1 cellular context compared by ENCODE assay signal in the genomic region with DNA sequence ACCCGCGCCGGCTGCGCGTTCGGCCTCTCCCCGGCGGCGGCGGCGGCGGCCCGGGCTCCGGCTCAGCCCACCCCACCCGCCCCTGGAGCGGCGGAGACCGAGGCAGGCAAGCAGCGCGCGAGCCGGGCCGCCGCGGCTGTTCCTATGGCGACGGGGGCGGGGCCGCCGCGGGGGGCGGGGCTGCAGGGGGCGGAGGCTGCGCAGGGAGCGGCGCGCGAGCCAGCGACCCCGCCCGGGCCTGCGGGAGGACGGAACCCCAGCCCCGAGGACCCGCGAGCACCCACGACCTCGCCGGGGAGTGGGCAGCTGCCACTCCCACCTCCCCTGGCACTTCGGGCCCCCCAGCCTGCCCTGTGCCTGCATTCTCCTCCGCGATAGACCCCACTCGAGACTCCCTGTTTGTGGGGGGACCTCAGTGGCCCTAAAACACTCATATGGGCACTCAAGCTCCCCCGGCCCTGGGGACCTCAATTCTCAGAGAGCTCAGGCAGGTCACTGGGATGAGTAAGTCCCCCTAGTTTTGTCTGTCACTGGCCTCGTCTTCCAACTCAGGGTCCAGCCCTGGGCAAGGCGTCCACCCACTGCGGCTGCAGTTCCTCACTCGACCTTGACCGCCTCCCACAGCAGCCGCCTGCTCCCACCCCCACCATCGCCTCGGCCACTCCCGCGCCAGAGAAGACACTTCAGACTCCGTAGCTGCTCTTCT.
TF ChIP-seq lines count a peak whose summit lies in the region.

A gene (minus strand): TSS at position 115 of the 706 bp plus-strand sequence. CDS start 597 bp downstream, outside the sequence.

TF ChIP-seq in K562, 482 proteins besides CTCF, POLR2A, EP300 and RAD21 (continued from another document and continues in another):
- TF ChIP-seq, protein P1, sequence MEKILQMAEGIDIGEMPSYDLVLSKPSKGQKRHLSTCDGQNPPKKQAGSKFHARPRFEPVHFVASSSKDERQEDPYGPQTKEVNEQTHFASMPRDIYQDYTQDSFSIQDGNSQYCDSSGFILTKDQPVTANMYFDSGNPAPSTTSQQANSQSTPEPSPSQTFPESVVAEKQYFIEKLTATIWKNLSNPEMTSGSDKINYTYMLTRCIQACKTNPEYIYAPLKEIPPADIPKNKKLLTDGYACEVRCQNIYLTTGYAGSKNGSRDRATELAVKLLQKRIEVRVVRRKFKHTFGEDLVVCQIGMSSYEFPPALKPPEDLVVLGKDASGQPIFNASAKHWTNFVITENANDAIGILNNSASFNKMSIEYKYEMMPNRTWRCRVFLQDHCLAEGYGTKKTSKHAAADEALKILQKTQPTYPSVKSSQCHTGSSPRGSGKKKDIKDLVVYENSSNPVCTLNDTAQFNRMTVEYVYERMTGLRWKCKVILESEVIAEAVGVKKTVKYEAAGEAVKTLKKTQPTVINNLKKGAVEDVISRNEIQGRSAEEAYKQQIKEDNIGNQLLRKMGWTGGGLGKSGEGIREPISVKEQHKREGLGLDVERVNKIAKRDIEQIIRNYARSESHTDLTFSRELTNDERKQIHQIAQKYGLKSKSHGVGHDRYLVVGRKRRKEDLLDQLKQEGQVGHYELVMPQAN (IDR thresholded peaks at IDR 0.05; ENCODE audit: borderline replicate concordance), result no peak
- TF ChIP-seq, protein P2, sequence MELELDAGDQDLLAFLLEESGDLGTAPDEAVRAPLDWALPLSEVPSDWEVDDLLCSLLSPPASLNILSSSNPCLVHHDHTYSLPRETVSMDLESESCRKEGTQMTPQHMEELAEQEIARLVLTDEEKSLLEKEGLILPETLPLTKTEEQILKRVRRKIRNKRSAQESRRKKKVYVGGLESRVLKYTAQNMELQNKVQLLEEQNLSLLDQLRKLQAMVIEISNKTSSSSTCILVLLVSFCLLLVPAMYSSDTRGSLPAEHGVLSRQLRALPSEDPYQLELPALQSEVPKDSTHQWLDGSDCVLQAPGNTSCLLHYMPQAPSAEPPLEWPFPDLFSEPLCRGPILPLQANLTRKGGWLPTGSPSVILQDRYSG (tag; conservative IDR thresholded peaks at IDR 0.05; ENCODE audit: low read depth), result no peak
- TF ChIP-seq, protein P3, sequence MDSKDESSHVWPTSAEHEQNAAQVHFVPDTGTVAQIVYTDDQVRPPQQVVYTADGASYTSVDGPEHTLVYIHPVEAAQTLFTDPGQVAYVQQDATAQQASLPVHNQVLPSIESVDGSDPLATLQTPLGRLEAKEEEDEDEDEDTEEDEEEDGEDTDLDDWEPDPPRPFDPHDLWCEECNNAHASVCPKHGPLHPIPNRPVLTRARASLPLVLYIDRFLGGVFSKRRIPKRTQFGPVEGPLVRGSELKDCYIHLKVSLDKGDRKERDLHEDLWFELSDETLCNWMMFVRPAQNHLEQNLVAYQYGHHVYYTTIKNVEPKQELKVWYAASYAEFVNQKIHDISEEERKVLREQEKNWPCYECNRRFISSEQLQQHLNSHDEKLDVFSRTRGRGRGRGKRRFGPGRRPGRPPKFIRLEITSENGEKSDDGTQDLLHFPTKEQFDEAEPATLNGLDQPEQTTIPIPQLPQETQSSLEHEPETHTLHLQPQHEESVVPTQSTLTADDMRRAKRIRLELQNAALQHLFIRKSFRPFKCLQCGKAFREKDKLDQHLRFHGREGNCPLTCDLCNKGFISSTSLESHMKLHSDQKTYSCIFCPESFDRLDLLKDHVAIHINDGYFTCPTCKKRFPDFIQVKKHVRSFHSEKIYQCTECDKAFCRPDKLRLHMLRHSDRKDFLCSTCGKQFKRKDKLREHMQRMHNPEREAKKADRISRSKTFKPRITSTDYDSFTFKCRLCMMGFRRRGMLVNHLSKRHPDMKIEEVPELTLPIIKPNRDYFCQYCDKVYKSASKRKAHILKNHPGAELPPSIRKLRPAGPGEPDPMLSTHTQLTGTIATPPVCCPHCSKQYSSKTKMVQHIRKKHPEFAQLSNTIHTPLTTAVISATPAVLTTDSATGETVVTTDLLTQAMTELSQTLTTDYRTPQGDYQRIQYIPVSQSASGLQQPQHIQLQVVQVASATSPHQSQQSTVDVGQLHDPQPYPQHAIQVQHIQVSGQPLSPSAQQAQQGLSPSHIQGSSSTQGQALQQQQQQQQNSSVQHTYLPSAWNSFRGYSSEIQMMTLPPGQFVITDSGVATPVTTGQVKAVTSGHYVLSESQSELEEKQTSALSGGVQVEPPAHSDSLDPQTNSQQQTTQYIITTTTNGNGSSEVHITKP (IDR thresholded peaks at IDR 0.05; ENCODE audit: partially characterized antibody), result no peak
- TF ChIP-seq HIVEP1 (CRISPR knock-in tag; IDR thresholded peaks at IDR 0.05) (no peak), NR4A1 (CRISPR knock-in tag; IDR thresholded peaks at IDR 0.05) (no peak), NR4A1 (tag; IDR thresholded peaks at IDR 0.05) (no peak), PYGO2 (tag; IDR thresholded peaks at IDR 0.05) (no peak), POLR2AphosphoS2 (IDR thresholded peaks at IDR 0.05; ENCODE audit: low read length) (peak; percentile 98; the same call in 1 of the 2 replicates), MTA2 (IDR thresholded peaks at IDR 0.05; ENCODE audit: low read depth) (no peak), HNRNPK (IDR thresholded peaks at IDR 0.05; ENCODE audit: low read depth, low read length, poor library complexity, severe bottlenecking) (no peak), ZNF212 (CRISPR knock-in tag; IDR thresholded peaks at IDR 0.05) (peak; percentile 38; the same call in 1 of the 2 replicates), GABPB1 (CRISPR knock-in tag; IDR thresholded peaks at IDR 0.05) (peak; percentile 36; the same call in 1 of the 2 replicates), YY1 (IDR thresholded peaks at IDR 0.05; ENCODE audit: borderline replicate concordance in 1 of 3, control insufficient read depth in 1 of 3, extremely low read depth in 1 of 3, insufficient read depth in 3 of 3, insufficient read length in 1 of 3, insufficient replicate concordance in 2 of 3, low read depth in 1 of 3, low read length in 2 of 3) (peak in 1 of 3 experiments; percentile 5), SAP30 (IDR thresholded peaks at IDR 0.05; ENCODE audit: borderline replicate concordance, insufficient read depth, low read depth, low read length, poor library complexity, severe bottlenecking) (no peak), CSDE1 (IDR thresholded peaks at IDR 0.05) (no peak), ZNF232 (CRISPR knock-in tag; IDR thresholded peaks at IDR 0.05) (no peak), ZNF766 (CRISPR knock-in tag; conservative IDR thresholded peaks at IDR 0.05) (no peak), PHF21A (IDR thresholded peaks at IDR 0.05; ENCODE audit: borderline replicate concordance, low read depth) (no peak), STAT5A (IDR thresholded peaks at IDR 0.05; ENCODE audit: borderline replicate concordance, low read length) (no peak), ATF7 (IDR thresholded peaks at IDR 0.05) (no peak), TRIM28 (IDR thresholded peaks at IDR 0.05) (no peak), ZNF507 (tag; conservative IDR thresholded peaks at IDR 0.05) (no peak), SMARCB1 (IDR thresholded peaks at IDR 0.05; ENCODE audit: insufficient read length, low read depth) (no peak), MAFK (IDR thresholded peaks at IDR 0.05; ENCODE audit: low read length) (no peak), ZNF3 (CRISPR knock-in tag; IDR thresholded peaks at IDR 0.05) (no peak), PHB2 (IDR thresholded peaks at IDR 0.05; ENCODE audit: low read depth) (no peak), ELF1 (tag; IDR thresholded peaks at IDR 0.05) (no peak), SMARCA5 (IDR thresholded peaks at IDR 0.05) (no peak), ZNF124 (CRISPR knock-in tag; IDR thresholded peaks at IDR 0.05) (no peak), SETDB1 (IDR thresholded peaks at IDR 0.05; ENCODE audit: low read length) (no peak), ZNF263 (CRISPR knock-in tag; IDR thresholded peaks at IDR 0.05; ENCODE audit: borderline replicate concordance) (no peak), JUNB (CRISPR knock-in tag; conservative IDR thresholded peaks at IDR 0.05) (0 out of 2 replicates have a peak, but pooled peaks have one; percentile 18), ZFP36 (IDR thresholded peaks at IDR 0.05; ENCODE audit: low read depth, low read length, partially characterized antibody) (no peak), CBFA2T2 (conservative IDR thresholded peaks at IDR 0.05) (no peak), ERF (CRISPR knock-in tag; IDR thresholded peaks at IDR 0.05) (peak; percentile 85; the same call in 1 of the 2 replicates), TARDBP (IDR thresholded peaks at IDR 0.05) (peak; percentile 39; the same call in 1 of the 2 replicates), ARNT (IDR thresholded peaks at IDR 0.05) (no peak), CTBP1 (IDR thresholded peaks at IDR 0.05; ENCODE audit: borderline replicate concordance) (no peak), ZZZ3 (IDR thresholded peaks at IDR 0.05) (no peak)
- TF ChIP-seq, protein P4, sequence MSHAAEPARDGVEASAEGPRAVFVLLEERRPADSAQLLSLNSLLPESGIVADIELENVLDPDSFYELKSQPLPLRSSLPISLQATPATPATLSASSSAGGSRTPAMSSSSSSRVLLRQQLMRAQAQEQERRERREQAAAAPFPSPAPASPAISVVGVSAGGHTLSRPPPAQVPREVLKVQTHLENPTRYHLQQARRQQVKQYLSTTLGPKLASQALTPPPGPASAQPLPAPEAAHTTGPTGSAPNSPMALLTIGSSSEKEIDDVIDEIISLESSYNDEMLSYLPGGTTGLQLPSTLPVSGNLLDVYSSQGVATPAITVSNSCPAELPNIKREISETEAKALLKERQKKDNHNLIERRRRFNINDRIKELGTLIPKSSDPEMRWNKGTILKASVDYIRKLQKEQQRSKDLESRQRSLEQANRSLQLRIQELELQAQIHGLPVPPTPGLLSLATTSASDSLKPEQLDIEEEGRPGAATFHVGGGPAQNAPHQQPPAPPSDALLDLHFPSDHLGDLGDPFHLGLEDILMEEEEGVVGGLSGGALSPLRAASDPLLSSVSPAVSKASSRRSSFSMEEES (CRISPR knock-in tag; IDR thresholded peaks at IDR 0.05), result no peak
- TF ChIP-seq, protein P5, sequence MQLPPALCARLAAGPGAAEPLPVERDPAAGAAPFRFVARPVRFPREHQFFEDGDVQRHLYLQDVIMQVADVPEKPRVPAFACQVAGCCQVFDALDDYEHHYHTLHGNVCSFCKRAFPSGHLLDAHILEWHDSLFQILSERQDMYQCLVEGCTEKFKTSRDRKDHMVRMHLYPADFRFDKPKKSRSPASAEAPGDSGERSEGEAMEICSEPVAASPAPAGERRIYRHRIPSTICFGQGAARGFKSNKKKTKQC (CRISPR knock-in tag; IDR thresholded peaks at IDR 0.05), result no peak
- TF ChIP-seq, protein P6, sequence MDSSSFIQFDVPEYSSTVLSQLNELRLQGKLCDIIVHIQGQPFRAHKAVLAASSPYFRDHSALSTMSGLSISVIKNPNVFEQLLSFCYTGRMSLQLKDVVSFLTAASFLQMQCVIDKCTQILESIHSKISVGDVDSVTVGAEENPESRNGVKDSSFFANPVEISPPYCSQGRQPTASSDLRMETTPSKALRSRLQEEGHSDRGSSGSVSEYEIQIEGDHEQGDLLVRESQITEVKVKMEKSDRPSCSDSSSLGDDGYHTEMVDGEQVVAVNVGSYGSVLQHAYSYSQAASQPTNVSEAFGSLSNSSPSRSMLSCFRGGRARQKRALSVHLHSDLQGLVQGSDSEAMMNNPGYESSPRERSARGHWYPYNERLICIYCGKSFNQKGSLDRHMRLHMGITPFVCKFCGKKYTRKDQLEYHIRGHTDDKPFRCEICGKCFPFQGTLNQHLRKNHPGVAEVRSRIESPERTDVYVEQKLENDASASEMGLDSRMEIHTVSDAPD (CRISPR knock-in tag; IDR thresholded peaks at IDR 0.05), result no peak
- TF ChIP-seq, protein P7, sequence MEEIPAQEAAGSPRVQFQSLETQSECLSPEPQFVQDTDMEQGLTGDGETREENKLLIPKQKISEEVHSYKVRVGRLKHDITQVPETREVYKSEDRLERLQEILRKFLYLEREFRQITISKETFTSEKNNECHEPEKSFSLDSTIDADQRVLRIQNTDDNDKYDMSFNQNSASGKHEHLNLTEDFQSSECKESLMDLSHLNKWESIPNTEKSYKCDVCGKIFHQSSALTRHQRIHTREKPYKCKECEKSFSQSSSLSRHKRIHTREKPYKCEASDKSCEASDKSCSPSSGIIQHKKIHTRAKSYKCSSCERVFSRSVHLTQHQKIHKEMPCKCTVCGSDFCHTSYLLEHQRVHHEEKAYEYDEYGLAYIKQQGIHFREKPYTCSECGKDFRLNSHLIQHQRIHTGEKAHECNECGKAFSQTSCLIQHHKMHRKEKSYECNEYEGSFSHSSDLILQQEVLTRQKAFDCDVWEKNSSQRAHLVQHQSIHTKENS (CRISPR knock-in tag; IDR thresholded peaks at IDR 0.05), result no peak
- TF ChIP-seq, protein P8, sequence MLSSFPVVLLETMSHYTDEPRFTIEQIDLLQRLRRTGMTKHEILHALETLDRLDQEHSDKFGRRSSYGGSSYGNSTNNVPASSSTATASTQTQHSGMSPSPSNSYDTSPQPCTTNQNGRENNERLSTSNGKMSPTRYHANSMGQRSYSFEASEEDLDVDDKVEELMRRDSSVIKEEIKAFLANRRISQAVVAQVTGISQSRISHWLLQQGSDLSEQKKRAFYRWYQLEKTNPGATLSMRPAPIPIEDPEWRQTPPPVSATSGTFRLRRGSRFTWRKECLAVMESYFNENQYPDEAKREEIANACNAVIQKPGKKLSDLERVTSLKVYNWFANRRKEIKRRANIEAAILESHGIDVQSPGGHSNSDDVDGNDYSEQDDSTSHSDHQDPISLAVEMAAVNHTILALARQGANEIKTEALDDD (IDR thresholded peaks at IDR 0.05), result no peak
- TF ChIP-seq, protein P9, sequence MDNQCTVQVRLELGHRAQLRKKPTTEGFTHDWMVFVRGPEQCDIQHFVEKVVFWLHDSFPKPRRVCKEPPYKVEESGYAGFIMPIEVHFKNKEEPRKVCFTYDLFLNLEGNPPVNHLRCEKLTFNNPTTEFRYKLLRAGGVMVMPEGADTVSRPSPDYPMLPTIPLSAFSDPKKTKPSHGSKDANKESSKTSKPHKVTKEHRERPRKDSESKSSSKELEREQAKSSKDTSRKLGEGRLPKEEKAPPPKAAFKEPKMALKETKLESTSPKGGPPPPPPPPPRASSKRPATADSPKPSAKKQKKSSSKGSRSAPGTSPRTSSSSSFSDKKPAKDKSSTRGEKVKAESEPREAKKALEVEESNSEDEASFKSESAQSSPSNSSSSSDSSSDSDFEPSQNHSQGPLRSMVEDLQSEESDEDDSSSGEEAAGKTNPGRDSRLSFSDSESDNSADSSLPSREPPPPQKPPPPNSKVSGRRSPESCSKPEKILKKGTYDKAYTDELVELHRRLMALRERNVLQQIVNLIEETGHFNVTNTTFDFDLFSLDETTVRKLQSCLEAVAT (IDR thresholded peaks at IDR 0.05), result no peak
- TF ChIP-seq, protein P10, sequence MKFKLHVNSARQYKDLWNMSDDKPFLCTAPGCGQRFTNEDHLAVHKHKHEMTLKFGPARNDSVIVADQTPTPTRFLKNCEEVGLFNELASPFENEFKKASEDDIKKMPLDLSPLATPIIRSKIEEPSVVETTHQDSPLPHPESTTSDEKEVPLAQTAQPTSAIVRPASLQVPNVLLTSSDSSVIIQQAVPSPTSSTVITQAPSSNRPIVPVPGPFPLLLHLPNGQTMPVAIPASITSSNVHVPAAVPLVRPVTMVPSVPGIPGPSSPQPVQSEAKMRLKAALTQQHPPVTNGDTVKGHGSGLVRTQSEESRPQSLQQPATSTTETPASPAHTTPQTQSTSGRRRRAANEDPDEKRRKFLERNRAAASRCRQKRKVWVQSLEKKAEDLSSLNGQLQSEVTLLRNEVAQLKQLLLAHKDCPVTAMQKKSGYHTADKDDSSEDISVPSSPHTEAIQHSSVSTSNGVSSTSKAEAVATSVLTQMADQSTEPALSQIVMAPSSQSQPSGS (CRISPR knock-in tag; IDR thresholded peaks at IDR 0.05), result no peak
